Comparison of ENCODE assay signal across 22 cellular contexts in genomic region chr16:868386-868755, GRCh38.
"Had no signal": no experiment of that assay in that cellular context is flagged by ENCODE, and none has a peak within 500 bp of the region (broad histone marks: within the 10 kb centered on the region; RNA-seq: fewer than 3 reads in every experiment).

No MANE protein-coding gene starts in this region.

- H3K4me1 Mint-ChIP-seq: central memory CD8-positive, alpha-beta T cell; immature natural killer cell; neural crest cell; stimulated activated effector memory CD8-positive, alpha-beta T cell treated with anti-CD3 and anti-CD28 coated beads, Interleukin-12 subunit alpha, Interleukin-12 subunit beta, amount 100 ng/mL, for 72 hours had no signal

- H3K4me3 Mint-ChIP-seq: central memory CD8-positive, alpha-beta T cell; immature natural killer cell; natural killer cell; neural crest cell; stimulated activated effector memory CD8-positive, alpha-beta T cell treated with anti-CD3 and anti-CD28 coated beads, Interleukin-12 subunit alpha, Interleukin-12 subunit beta, amount 100 ng/mL, for 72 hours; type B pancreatic cell had no signal

- H3K4me1 ChIP-seq: gastroesophageal sphincter, pancreas, suprapubic skin, thyroid gland, uterus had no signal

- FAIRE-seq: keratinocyte, pancreas, small intestine had no signal

- H3K4me3 ChIP-seq: esophagus muscularis mucosa, gastroesophageal sphincter, pancreas, suprapubic skin, thyroid gland, uterus had no signal

- H3K27me3 Mint-ChIP-seq: central memory CD8-positive, alpha-beta T cell; progenitor cell of endocrine pancreas; type B pancreatic cell had no signal

- H3K27ac Mint-ChIP-seq: immature natural killer cell; natural killer cell; progenitor cell of endocrine pancreas; stimulated activated effector memory CD8-positive, alpha-beta T cell treated with anti-CD3 and anti-CD28 coated beads, Interleukin-12 subunit alpha, Interleukin-12 subunit beta, amount 100 ng/mL, for 72 hours; type B pancreatic cell had no signal

- ATAC-seq: gastroesophageal sphincter; left colon; natural killer cell; pancreas; stimulated activated effector memory CD8-positive, alpha-beta T cell treated with anti-CD3 and anti-CD28 coated beads, Interleukin-12 subunit alpha, Interleukin-12 subunit beta, amount 100 ng/mL, for 72 hours; stimulated activated naive CD8-positive, alpha-beta T cell treated with anti-CD3 and anti-CD28 coated beads, Interleukin-15, Interleukin-2, amounts not matched to agents 100 U/mL and 50 U/mL, for 24 hours had no signal

- DNase-seq: effector memory CD4-positive, alpha-beta T cell; glutamatergic neuron; immature natural killer cell; left colon; natural killer cell; small intestine; stimulated activated CD4-positive, alpha-beta T cell treated with anti-CD3 and anti-CD28 coated beads, Interleukin-2, amount 100 ng/mL, for 48 hours; stimulated activated CD8-positive, alpha-beta memory T cell treated with anti-CD3 and anti-CD28 coated beads, Interleukin-4, amount 100 ng/mL, for 48 hours; stimulated activated naive CD8-positive, alpha-beta T cell treated with anti-CD3 and anti-CD28 coated beads, Interleukin-15, Interleukin-2, amounts not matched to agents 100 U/mL and 50 U/mL, for 24 hours; thyroid gland; uterus had no signal

- H3K36me3 Mint-ChIP-seq: natural killer cell; stimulated activated effector memory CD8-positive, alpha-beta T cell treated with anti-CD3 and anti-CD28 coated beads, Interleukin-12 subunit alpha, Interleukin-12 subunit beta, amount 100 ng/mL, for 72 hours had no signal

- H3K36me3 ChIP-seq: pancreas, uterus had no signal

- H3K27ac ChIP-seq: epithelial cell of prostate, esophagus muscularis mucosa, gastroesophageal sphincter, pancreas, suprapubic skin, thyroid gland, uterus had no signal

- H3K9me3 Mint-ChIP-seq: central memory CD8-positive, alpha-beta T cell; neural crest cell; stimulated activated effector memory CD8-positive, alpha-beta T cell treated with anti-CD3 and anti-CD28 coated beads, Interleukin-12 subunit alpha, Interleukin-12 subunit beta, amount 100 ng/mL, for 72 hours; type B pancreatic cell had no signal

- H3K27me3 ChIP-seq: esophagus muscularis mucosa, gastroesophageal sphincter, pancreas, suprapubic skin, thyroid gland, uterus had no signal

- H3K9me3 ChIP-seq: esophagus muscularis mucosa, gastroesophageal sphincter, pancreas, suprapubic skin, thyroid gland, uterus had no signal
